9 cellular contexts compared by ENCODE assay signal in the genomic region with DNA sequence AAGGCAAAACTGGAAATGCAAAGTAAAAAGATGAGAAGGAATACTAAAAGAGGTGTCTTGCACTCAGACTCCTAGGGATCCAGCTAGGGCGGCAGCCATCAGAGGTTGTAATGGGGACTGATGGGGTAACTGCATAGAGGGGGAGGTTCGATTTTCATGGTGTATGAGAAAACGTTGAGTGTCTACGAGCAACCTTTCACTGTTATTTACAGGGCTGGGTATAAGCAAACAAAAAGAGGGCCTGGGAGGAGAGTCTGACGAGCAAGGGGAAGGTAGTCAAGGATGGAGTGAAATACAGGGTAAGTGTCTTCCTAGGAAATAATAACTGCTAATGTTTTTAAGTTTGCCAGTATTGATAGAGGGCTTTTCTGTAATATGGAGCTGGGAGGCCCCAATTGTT. TPM values are rescaled to one million over a fixed set of nuclear protein-coding genes. Genes with fewer than 3 reads are reported as not detected.
"Had no signal": no experiment of that assay in that cellular context is flagged by ENCODE, and none has a peak within 500 bp of the region (broad histone marks: within the 10 kb centered on the region; RNA-seq: fewer than 3 reads in every experiment).

No MANE protein-coding gene starts in this region.

RNA-seq across cellular contexts. Expression of gene CXCL17, which starts 5.6 kb away (rescaled TPM):
- total RNA-seq: OCI-LY7, Peyer's patch, Right ventricle myocardium inferior, Right ventricle myocardium superior, RPMI7951, SJCRH30, SJSA1 had no signal
- polyA plus RNA-seq: SK-N-SH had no signal

RNA-seq across cellular contexts. Expression of gene LIPE, which starts 21.1 kb away (rescaled TPM):
- total RNA-seq: SJCRH30, SK-MEL-5 had no signal

RNA-seq across cellular contexts. Expression of gene CNFN, which starts 58.2 kb away (rescaled TPM):
- total RNA-seq: SJCRH30, SJSA1 had no signal
